Comparison of ENCODE assay signal across 8 cellular contexts in genomic region chr13:108155185-108156106, GRCh38. TPM values are rescaled to one million over a fixed set of nuclear protein-coding genes. Genes with fewer than 3 reads are reported as not detected.
A peak's percentile ranks its signal among the peaks of the same experiment; 100 is the strongest.
DNase-seq lines count a peak whose midpoint lies in the region; ATAC-seq lines count a peak whose summit lies in the region.

No MANE protein-coding gene starts in this region.

- H3K36me3 ChIP-seq in effector memory CD4-positive, alpha-beta T cell (ENCODE audit: control insufficient read depth, insufficient read depth, low read length): no peaks in the 10 kb centered on the region

- H3K4me3 ChIP-seq in effector memory CD4-positive, alpha-beta T cell (ENCODE audit: insufficient read depth, low read depth, low read length, poor library complexity, severe bottlenecking): no peak overlapping the region

- no peak overlapping the region for H3K27ac ChIP-seq in effector memory CD4-positive, alpha-beta T cell (ENCODE audit: insufficient read depth, low read length, poor library complexity, severe bottlenecking)

- ATAC-seq in HG02642 (IDR thresholded peaks at IDR 0.05; ENCODE audit: poor library complexity, unreplicated experiment): peak; percentile 50
- ATAC-seq in HG03571 (IDR thresholded peaks at IDR 0.05; ENCODE audit: unreplicated experiment): no peak

- no peaks in the 10 kb centered on the region for H3K27me3 ChIP-seq in effector memory CD4-positive, alpha-beta T cell (replicated peaks; ENCODE audit: control insufficient read depth, insufficient read depth, low read length, poor library complexity, severe bottlenecking)

- DNase-seq in GDM1 (lab: John Stamatoyannopoulos, UW) (peak; percentile 12), NCI-H2227 (lab: John Stamatoyannopoulos, UW; ENCODE audit: unreplicated experiment) (peak; percentile 56), mucosa of gallbladder (ENCODE audit: low spot score) (peak; percentile 65)
- DNase-seq in activated CD4-positive, alpha-beta T cell treated with anti-CD3 and anti-CD28 coated beads, Interleukin-2, amount 50 U/mL, for 48 hours: peak; percentile 68 to 73
- DNase-seq in effector memory CD4-positive, alpha-beta T cell: peak in 2 of 3 donors; percentile 11 to 29
- DNase-seq in stimulated activated CD8-positive, alpha-beta memory T cell treated with anti-CD3 and anti-CD28 coated beads, Interleukin-4, amount 100 ng/mL, for 48 hours: peak; percentile 78

- no peaks in the 10 kb centered on the region for H3K4me1 ChIP-seq in effector memory CD4-positive, alpha-beta T cell (ENCODE audit: control insufficient read depth, insufficient read depth, low read length, poor library complexity, severe bottlenecking)

- no peaks in the 10 kb centered on the region for H3K9me3 ChIP-seq in effector memory CD4-positive, alpha-beta T cell (ENCODE audit: control insufficient read depth, low read length)

RNA-seq across cellular contexts. Expression of gene LIG4, which starts 59.9 kb away (rescaled TPM):
- total RNA-seq in mucosa of gallbladder: 9.8 TPM

Comparison
In these comparisons a context has a peak if more than half of its experiments do, and no peak if none do; other contexts are left out.
1. DNase-seq: peak in every context shown above with its lines; median percentile 78 in stimulated activated CD8-positive, alpha-beta memory T cell treated with anti-CD3 and anti-CD28 coated beads, Interleukin-4, amount 100 ng/mL, for 48 hours; 70 in activated CD4-positive, alpha-beta T cell treated with anti-CD3 and anti-CD28 coated beads, Interleukin-2, amount 50 U/mL, for 48 hours; 65 in mucosa of gallbladder; 56 in NCI-H2227; 20 in effector memory CD4-positive, alpha-beta T cell; 12 in GDM1.